In the genomic region with DNA sequence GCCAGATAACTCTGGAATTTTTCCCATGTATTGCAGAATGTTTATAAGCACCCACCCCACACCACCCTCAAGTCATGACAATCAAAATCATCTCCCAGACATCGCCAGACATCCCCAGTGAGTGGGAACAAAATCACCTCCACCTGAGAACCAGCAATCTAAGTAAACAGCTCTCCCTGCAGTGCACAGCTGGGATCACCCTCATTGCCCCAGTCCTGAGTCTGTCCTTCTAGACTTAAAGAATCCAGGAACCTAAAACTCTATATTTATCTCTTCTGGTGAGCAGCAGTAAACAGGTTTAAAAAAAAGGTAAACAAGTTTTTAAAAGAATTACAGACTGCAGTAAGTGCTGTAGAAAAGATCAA, we compare ENCODE assay signal across 4 cellular contexts.
A peak's percentile ranks its signal among the peaks of the same experiment; 100 is the strongest.
TF ChIP-seq lines count a peak whose summit lies in the region.

No MANE protein-coding gene starts in this region.

TF ChIP-seq in SK-N-SH, 30 proteins besides CTCF, POLR2A, EP300 and RAD21 (continues in another document):
- TF ChIP-seq RCOR1 (IDR thresholded peaks at IDR 0.05; ENCODE audit: low read length) (no peak), EZH2phosphoT487 (IDR thresholded peaks at IDR 0.05; ENCODE audit: borderline replicate concordance, low read depth) (no peak), SIN3A (IDR thresholded peaks at IDR 0.05; ENCODE audit: borderline replicate concordance, low read depth, low read length) (no peak), RFX5 (IDR thresholded peaks at IDR 0.05; ENCODE audit: low read length) (no peak), CHD2 (IDR thresholded peaks at IDR 0.05; ENCODE audit: low read length, partially characterized antibody) (no peak), NFIC (IDR thresholded peaks at IDR 0.05; ENCODE audit: borderline replicate concordance) (no peak), POLR2AphosphoS5 (IDR thresholded peaks at IDR 0.05; ENCODE audit: low read depth, low read length) (no peak), GABPA (IDR thresholded peaks at IDR 0.05; ENCODE audit: low read depth) (no peak), FOSL2 (IDR thresholded peaks at IDR 0.05; ENCODE audit: borderline replicate concordance, low read depth) (no peak), FOXM1 (IDR thresholded peaks at IDR 0.05; ENCODE audit: low read depth) (no peak), JUND (IDR thresholded peaks at IDR 0.05) (no peak), NRF1 (IDR thresholded peaks at IDR 0.05; ENCODE audit: low read depth, low read length) (no peak), ELF1 (IDR thresholded peaks at IDR 0.05) (no peak), SMC3 (IDR thresholded peaks at IDR 0.05; ENCODE audit: low read depth, low read length) (no peak)
- TF ChIP-seq, protein P1, sequence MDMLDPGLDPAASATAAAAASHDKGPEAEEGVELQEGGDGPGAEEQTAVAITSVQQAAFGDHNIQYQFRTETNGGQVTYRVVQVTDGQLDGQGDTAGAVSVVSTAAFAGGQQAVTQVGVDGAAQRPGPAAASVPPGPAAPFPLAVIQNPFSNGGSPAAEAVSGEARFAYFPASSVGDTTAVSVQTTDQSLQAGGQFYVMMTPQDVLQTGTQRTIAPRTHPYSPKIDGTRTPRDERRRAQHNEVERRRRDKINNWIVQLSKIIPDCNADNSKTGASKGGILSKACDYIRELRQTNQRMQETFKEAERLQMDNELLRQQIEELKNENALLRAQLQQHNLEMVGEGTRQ (IDR thresholded peaks at IDR 0.05; ENCODE audit: borderline replicate concordance, low read depth, low read length) = no peak
- TF ChIP-seq, protein P2, sequence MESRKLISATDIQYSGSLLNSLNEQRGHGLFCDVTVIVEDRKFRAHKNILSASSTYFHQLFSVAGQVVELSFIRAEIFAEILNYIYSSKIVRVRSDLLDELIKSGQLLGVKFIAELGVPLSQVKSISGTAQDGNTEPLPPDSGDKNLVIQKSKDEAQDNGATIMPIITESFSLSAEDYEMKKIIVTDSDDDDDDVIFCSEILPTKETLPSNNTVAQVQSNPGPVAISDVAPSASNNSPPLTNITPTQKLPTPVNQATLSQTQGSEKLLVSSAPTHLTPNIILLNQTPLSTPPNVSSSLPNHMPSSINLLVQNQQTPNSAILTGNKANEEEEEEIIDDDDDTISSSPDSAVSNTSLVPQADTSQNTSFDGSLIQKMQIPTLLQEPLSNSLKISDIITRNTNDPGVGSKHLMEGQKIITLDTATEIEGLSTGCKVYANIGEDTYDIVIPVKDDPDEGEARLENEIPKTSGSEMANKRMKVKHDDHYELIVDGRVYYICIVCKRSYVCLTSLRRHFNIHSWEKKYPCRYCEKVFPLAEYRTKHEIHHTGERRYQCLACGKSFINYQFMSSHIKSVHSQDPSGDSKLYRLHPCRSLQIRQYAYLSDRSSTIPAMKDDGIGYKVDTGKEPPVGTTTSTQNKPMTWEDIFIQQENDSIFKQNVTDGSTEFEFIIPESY (IDR thresholded peaks at IDR 0.05; ENCODE audit: borderline replicate concordance, low read depth) = no peak
- TF ChIP-seq, protein P3, sequence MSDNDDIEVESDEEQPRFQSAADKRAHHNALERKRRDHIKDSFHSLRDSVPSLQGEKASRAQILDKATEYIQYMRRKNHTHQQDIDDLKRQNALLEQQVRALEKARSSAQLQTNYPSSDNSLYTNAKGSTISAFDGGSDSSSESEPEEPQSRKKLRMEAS (IDR thresholded peaks at IDR 0.05; ENCODE audit: low read depth) = no peak

TF ChIP-seq in SK-N-SH treated with all-trans-retinoic acid at 6 μM for 48 hours, 23 proteins besides CTCF, POLR2A, EP300 and RAD21:
- TF ChIP-seq, protein P4, sequence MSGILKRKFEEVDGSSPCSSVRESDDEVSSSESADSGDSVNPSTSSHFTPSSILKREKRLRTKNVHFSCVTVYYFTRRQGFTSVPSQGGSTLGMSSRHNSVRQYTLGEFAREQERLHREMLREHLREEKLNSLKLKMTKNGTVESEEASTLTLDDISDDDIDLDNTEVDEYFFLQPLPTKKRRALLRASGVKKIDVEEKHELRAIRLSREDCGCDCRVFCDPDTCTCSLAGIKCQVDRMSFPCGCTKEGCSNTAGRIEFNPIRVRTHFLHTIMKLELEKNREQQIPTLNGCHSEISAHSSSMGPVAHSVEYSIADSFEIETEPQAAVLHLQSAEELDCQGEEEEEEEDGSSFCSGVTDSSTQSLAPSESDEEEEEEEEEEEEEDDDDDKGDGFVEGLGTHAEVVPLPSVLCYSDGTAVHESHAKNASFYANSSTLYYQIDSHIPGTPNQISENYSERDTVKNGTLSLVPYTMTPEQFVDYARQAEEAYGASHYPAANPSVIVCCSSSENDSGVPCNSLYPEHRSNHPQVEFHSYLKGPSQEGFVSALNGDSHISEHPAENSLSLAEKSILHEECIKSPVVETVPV (CRISPR knock-in tag; IDR thresholded peaks at IDR 0.05) = no peak
- TF ChIP-seq, protein P5, sequence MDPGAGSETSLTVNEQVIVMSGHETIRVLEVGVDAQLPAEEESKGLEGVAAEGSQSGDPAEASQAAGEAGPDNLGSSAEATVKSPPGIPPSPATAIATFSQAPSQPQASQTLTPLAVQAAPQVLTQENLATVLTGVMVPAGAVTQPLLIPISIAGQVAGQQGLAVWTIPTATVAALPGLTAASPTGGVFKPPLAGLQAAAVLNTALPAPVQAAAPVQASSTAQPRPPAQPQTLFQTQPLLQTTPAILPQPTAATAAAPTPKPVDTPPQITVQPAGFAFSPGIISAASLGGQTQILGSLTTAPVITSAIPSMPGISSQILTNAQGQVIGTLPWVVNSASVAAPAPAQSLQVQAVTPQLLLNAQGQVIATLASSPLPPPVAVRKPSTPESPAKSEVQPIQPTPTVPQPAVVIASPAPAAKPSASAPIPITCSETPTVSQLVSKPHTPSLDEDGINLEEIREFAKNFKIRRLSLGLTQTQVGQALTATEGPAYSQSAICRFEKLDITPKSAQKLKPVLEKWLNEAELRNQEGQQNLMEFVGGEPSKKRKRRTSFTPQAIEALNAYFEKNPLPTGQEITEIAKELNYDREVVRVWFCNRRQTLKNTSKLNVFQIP (CRISPR knock-in tag; IDR thresholded peaks at IDR 0.05; ENCODE audit: borderline replicate concordance, low read depth) = no peak
- TF ChIP-seq ZFP30 (CRISPR knock-in tag; IDR thresholded peaks at IDR 0.05) (no peak), ARNTL (CRISPR knock-in tag; IDR thresholded peaks at IDR 0.05; ENCODE audit: borderline replicate concordance, low read depth) (no peak), ZFP3 (CRISPR knock-in tag; IDR thresholded peaks at IDR 0.05) (no peak), TCF4 (CRISPR knock-in tag; IDR thresholded peaks at IDR 0.05; ENCODE audit: borderline replicate concordance) (no peak), PPARA (CRISPR knock-in tag; IDR thresholded peaks at IDR 0.05; ENCODE audit: borderline replicate concordance) (no peak)
- TF ChIP-seq, protein P6, sequence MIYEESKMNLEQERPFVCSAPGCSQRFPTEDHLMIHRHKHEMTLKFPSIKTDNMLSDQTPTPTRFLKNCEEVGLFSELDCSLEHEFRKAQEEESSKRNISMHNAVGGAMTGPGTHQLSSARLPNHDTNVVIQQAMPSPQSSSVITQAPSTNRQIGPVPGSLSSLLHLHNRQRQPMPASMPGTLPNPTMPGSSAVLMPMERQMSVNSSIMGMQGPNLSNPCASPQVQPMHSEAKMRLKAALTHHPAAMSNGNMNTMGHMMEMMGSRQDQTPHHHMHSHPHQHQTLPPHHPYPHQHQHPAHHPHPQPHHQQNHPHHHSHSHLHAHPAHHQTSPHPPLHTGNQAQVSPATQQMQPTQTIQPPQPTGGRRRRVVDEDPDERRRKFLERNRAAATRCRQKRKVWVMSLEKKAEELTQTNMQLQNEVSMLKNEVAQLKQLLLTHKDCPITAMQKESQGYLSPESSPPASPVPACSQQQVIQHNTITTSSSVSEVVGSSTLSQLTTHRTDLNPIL (CRISPR knock-in tag; IDR thresholded peaks at IDR 0.05; ENCODE audit: low read depth) = no peak

TF ChIP-seq in GM12878, 131 proteins besides CTCF, POLR2A, EP300 and RAD21 (continues in another document):
- TF ChIP-seq NRF1 (conservative IDR thresholded peaks at IDR 0.05; ENCODE audit: low read depth, low read length) (no peak), JUNB (IDR thresholded peaks at IDR 0.05) (no peak), POU2F2 (IDR thresholded peaks at IDR 0.05; ENCODE audit: borderline replicate concordance, low read depth, low read length) (no peak), BRCA1 (IDR thresholded peaks at IDR 0.05; ENCODE audit: low read depth, low read length) (no peak), SMC3 (IDR thresholded peaks at IDR 0.05; ENCODE audit: borderline replicate concordance, low read length) (peak; percentile 24; the same call in 1 of the 2 replicates)
- TF ChIP-seq, protein P7, sequence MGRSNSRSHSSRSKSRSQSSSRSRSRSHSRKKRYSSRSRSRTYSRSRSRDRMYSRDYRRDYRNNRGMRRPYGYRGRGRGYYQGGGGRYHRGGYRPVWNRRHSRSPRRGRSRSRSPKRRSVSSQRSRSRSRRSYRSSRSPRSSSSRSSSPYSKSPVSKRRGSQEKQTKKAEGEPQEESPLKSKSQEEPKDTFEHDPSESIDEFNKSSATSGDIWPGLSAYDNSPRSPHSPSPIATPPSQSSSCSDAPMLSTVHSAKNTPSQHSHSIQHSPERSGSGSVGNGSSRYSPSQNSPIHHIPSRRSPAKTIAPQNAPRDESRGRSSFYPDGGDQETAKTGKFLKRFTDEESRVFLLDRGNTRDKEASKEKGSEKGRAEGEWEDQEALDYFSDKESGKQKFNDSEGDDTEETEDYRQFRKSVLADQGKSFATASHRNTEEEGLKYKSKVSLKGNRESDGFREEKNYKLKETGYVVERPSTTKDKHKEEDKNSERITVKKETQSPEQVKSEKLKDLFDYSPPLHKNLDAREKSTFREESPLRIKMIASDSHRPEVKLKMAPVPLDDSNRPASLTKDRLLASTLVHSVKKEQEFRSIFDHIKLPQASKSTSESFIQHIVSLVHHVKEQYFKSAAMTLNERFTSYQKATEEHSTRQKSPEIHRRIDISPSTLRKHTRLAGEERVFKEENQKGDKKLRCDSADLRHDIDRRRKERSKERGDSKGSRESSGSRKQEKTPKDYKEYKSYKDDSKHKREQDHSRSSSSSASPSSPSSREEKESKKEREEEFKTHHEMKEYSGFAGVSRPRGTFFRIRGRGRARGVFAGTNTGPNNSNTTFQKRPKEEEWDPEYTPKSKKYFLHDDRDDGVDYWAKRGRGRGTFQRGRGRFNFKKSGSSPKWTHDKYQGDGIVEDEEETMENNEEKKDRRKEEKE (IDR thresholded peaks at IDR 0.05) = no peak
- TF ChIP-seq, protein P8, sequence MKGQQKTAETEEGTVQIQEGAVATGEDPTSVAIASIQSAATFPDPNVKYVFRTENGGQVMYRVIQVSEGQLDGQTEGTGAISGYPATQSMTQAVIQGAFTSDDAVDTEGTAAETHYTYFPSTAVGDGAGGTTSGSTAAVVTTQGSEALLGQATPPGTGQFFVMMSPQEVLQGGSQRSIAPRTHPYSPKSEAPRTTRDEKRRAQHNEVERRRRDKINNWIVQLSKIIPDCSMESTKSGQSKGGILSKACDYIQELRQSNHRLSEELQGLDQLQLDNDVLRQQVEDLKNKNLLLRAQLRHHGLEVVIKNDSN (IDR thresholded peaks at IDR 0.05; ENCODE audit: borderline replicate concordance, extremely low read length, insufficient read depth, low read depth, low read length) = no peak

TF ChIP-seq in neural cell, 6 proteins besides CTCF, POLR2A, EP300 and RAD21:
- TF ChIP-seq, protein P9, sequence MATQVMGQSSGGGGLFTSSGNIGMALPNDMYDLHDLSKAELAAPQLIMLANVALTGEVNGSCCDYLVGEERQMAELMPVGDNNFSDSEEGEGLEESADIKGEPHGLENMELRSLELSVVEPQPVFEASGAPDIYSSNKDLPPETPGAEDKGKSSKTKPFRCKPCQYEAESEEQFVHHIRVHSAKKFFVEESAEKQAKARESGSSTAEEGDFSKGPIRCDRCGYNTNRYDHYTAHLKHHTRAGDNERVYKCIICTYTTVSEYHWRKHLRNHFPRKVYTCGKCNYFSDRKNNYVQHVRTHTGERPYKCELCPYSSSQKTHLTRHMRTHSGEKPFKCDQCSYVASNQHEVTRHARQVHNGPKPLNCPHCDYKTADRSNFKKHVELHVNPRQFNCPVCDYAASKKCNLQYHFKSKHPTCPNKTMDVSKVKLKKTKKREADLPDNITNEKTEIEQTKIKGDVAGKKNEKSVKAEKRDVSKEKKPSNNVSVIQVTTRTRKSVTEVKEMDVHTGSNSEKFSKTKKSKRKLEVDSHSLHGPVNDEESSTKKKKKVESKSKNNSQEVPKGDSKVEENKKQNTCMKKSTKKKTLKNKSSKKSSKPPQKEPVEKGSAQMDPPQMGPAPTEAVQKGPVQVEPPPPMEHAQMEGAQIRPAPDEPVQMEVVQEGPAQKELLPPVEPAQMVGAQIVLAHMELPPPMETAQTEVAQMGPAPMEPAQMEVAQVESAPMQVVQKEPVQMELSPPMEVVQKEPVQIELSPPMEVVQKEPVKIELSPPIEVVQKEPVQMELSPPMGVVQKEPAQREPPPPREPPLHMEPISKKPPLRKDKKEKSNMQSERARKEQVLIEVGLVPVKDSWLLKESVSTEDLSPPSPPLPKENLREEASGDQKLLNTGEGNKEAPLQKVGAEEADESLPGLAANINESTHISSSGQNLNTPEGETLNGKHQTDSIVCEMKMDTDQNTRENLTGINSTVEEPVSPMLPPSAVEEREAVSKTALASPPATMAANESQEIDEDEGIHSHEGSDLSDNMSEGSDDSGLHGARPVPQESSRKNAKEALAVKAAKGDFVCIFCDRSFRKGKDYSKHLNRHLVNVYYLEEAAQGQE (IDR thresholded peaks at IDR 0.05; ENCODE audit: borderline replicate concordance) = no peak
- TF ChIP-seq TAF1 (IDR thresholded peaks at IDR 0.05; ENCODE audit: low read depth) (no peak), MXI1 (conservative IDR thresholded peaks at IDR 0.05; ENCODE audit: poor library complexity, severe bottlenecking) (no peak), EZH2 (IDR thresholded peaks at IDR 0.05; ENCODE audit: borderline replicate concordance, insufficient read depth, low read length, poor library complexity, severe bottlenecking) (no peak), SMC3 (conservative IDR thresholded peaks at IDR 0.05; ENCODE audit: poor library complexity) (peak; percentile 71)
